ENCODE assay signal across 19 cellular contexts in genomic region chr5:103923616-103924168, GRCh38.
"Had no signal": no experiment of that assay in that cellular context is flagged by ENCODE, and none has a peak within 500 bp of the region (broad histone marks: within the 10 kb centered on the region; RNA-seq: fewer than 3 reads in every experiment).

No MANE protein-coding gene starts in this region.

- ATAC-seq: left lobe of liver; naive thymus-derived CD4-positive, alpha-beta T cell; sciatic nerve; stimulated activated naive B cell treated with anti-CD40 and anti-IgM and Interleukin-4, amounts not matched to agents 10 μg/mL and 1 μg/mL and 100 μg/mL, for 72 hours had no signal

- H3K4me3 ChIP-seq: lung, prostate gland, right atrium auricular region, skin epidermis, thoracic aorta, tibial nerve, upper lobe of left lung had no signal

- H3K36me3 ChIP-seq: prostate gland, right atrium auricular region, thoracic aorta, tibial nerve, upper lobe of left lung had no signal

- H3K9me3 ChIP-seq: prostate gland, right atrium auricular region, thoracic aorta, tibial nerve, upper lobe of left lung had no signal

- H3K27me3 ChIP-seq: right atrium auricular region, tibial nerve, upper lobe of left lung had no signal

- DNase-seq: cortex of kidney; head of caudate nucleus; naive thymus-derived CD4-positive, alpha-beta T cell; nucleus accumbens; stimulated activated CD4-positive, alpha-beta T cell treated with anti-CD3 and anti-CD28 coated beads, Interleukin-15, amount 100 ng/mL, for 24 hours; stimulated activated CD4-positive, alpha-beta T cell treated with anti-CD3 and anti-CD28 coated beads, Interleukin-2, amount 100 ng/mL, for 48 hours; stimulated activated naive B cell treated with anti-CD40 and anti-IgM and Interleukin-4, amounts not matched to agents 10 μg/mL and 1 μg/mL and 100 μg/mL, for 72 hours; upper lobe of left lung had no signal

- H3K27ac ChIP-seq: prostate gland, right atrium auricular region, skin epidermis, thoracic aorta, tibial nerve, upper lobe of left lung had no signal

- FAIRE-seq: frontal cortex, keratinocyte, urothelium cell line had no signal

- H3K4me1 ChIP-seq: prostate gland, right atrium auricular region, upper lobe of left lung had no signal
